14 cellular contexts compared by ENCODE assay signal in genomic region chr9:133825555-133826198, GRCh38.
DNase-seq lines count a peak whose midpoint lies in the region; ATAC-seq and TF ChIP-seq lines count a peak whose summit lies in the region.
"Had no signal": no experiment of that assay in that cellular context is flagged by ENCODE, and none has a peak within 500 bp of the region (broad histone marks: within the 10 kb centered on the region; RNA-seq: fewer than 3 reads in every experiment).

No MANE protein-coding gene starts in this region.

- no peaks in the 10 kb centered on the region for H3K27me3 ChIP-seq in A673 (replicated peaks; ENCODE audit: insufficient read depth, low read depth, low read length, poor library complexity)
- H3K27me3 ChIP-seq in WERI-Rb-1 (ENCODE audit: insufficient read depth, low read depth, severe bottlenecking), result no peaks in the 10 kb centered on the region

- H3K27ac ChIP-seq in A673 (ENCODE audit: low read depth, low read length, poor library complexity, severe bottlenecking), result peak overlapping the region; percentile 49
- H3K27ac ChIP-seq in HEK293 (ENCODE audit: extremely low read depth, low read depth, low read length), result no peak overlapping the region
- no peak overlapping the region for H3K27ac ChIP-seq in WERI-Rb-1

- POLR2A ChIA-PET in A673 (lab: Charles Lee; ENCODE audit: low non-redundant PET) (no interaction called here), HEK293 (lab: Yijun Ruan, JAX) (no interaction called here)

- intact Hi-C loops in A673 (cut with micrococcal nuclease; ENCODE audit: unreplicated experiment) (no loop called here), Calu3 (cut with micrococcal nuclease; ENCODE audit: unreplicated experiment) (no loop called here)

- DNase-seq in A673 (ENCODE audit: low spot score) (peak; percentile 45), left kidney (ENCODE audit: low read depth, low spot score) (peak; percentile 72), Calu3 (no peak), G401 (ENCODE audit: low spot score) (no peak), WERI-Rb-1 (no peak)
- DNase-seq: DMS79, hippocampal formation, MM.1S, T-cell had no signal

- H3K27ac Mint-ChIP-seq in brain (peak overlapping the region; percentile 66 to 91 (median 85)), Calu3 (ENCODE audit: unreplicated experiment) (no peak overlapping the region)
- H3K27ac Mint-ChIP-seq: activated T-helper 1 cell treated with anti-CD3 and anti-CD28 coated beads, Interleukin-12 subunit alpha, Interleukin-12 subunit beta, Interleukin-2, Interleukin-4 antibody, amounts not matched to agents 30 ng/mL and 10 ng/mL and 1 ng/mL, durations not matched to agents 14 hours and 24 hours and 36 hours; T-cell had no signal

- TF ChIP-seq CTCF in A673 (conservative IDR thresholded peaks at IDR 0.05; ENCODE audit: low read depth, low read length) (no peak), HEK293 (tag by site-specific recombination; IDR thresholded peaks at IDR 0.05) (no peak), brain (conservative IDR thresholded peaks at IDR 0.05) (no peak), Calu3 (IDR thresholded peaks at IDR 0.05; ENCODE audit: unreplicated experiment) (no peak), WERI-Rb-1 (IDR thresholded peaks at IDR 0.05; ENCODE audit: low read depth, low read length) (no peak)

- H3K4me1 ChIP-seq in A673 (ENCODE audit: insufficient read depth, low read length, poor library complexity, severe bottlenecking) (peaks cover 21% of the 10 kb centered on the region), HEK293 (ENCODE audit: control insufficient read depth, insufficient read depth, low read length) (no peaks in the 10 kb centered on the region)
- H3K4me1 ChIP-seq: A549 had no signal

- BruUV-seq in A673 (replicated peaks; lab: Mats Ljungman, UMichigan), result no TSS peak
- BruUV-seq in Calu3 (replicated peaks; lab: Mats Ljungman, UMichigan), result no TSS peak

- CTCF ChIA-PET in A673 (lab: Charles Lee), result no interaction called here
- CTCF ChIA-PET in HEK293 (lab: Yijun Ruan, JAX), result interaction anchor here (0.6 to 1.1 kb wide), 3 partner anchors 43 to 83 kb away, joined by 3 read pairs; no protein-coding TSS in a partner anchor
- CTCF ChIA-PET in Calu3 (lab: Charles Lee), result interaction anchor here (0.6 kb wide), 1 partner anchor 1506 kb away, joined by 3 read pairs; no protein-coding TSS in a partner anchor

- H3K36me3 Mint-ChIP-seq in brain, result no peaks in the 10 kb centered on the region
- peaks cover 1% of the 10 kb centered on the region for H3K36me3 Mint-ChIP-seq in Calu3 (ENCODE audit: insufficient read depth, unreplicated experiment)
- H3K36me3 Mint-ChIP-seq: T-cell had no signal

- H3K4me3 Mint-ChIP-seq in brain, result peak overlapping the region in 2 of 5 experiments; percentile 0 to 8
- H3K4me3 Mint-ChIP-seq in Calu3 (ENCODE audit: low read depth, unreplicated experiment), result no peak overlapping the region
- H3K4me3 Mint-ChIP-seq: activated T-helper 1 cell treated with anti-CD3 and anti-CD28 coated beads, Interleukin-12 subunit alpha, Interleukin-12 subunit beta, Interleukin-2, Interleukin-4 antibody, amounts not matched to agents 30 ng/mL and 10 ng/mL and 1 ng/mL, durations not matched to agents 14 hours and 24 hours and 36 hours; T-cell had no signal

- ATAC-seq in GM18867 (IDR thresholded peaks at IDR 0.05; ENCODE audit: unreplicated experiment), result no peak
- ATAC-seq: A549, T-cell had no signal

- H3K4me3 ChIP-seq in A673 (ENCODE audit: low read depth, low read length, poor library complexity, severe bottlenecking) (no peak overlapping the region), HEK293 (ENCODE audit: low read depth, low read length) (no peak overlapping the region), WERI-Rb-1 (ENCODE audit: low read depth, low read length) (no peak overlapping the region)
- H3K4me3 ChIP-seq: A549 had no signal

- H3K27me3 Mint-ChIP-seq in brain (peaks cover 3% of the 10 kb centered on the region), Calu3 (ENCODE audit: unreplicated experiment) (no peaks in the 10 kb centered on the region)
- H3K27me3 Mint-ChIP-seq: T-cell had no signal

- H3K9me3 ChIP-seq in A673 (ENCODE audit: low read depth, low read length, poor library complexity, severe bottlenecking) (no peaks in the 10 kb centered on the region), HEK293 (ENCODE audit: control insufficient read depth, insufficient read depth, low read depth, low read length) (no peaks in the 10 kb centered on the region), WERI-Rb-1 (ENCODE audit: severe bottlenecking) (no peaks in the 10 kb centered on the region)
- H3K9me3 ChIP-seq: A549 had no signal

- H3K9me3 Mint-ChIP-seq in brain (no peaks in the 10 kb centered on the region), Calu3 (ENCODE audit: low read depth, unreplicated experiment) (no peaks in the 10 kb centered on the region)
- H3K9me3 Mint-ChIP-seq: activated T-helper 1 cell treated with anti-CD3 and anti-CD28 coated beads, Interleukin-12 subunit alpha, Interleukin-12 subunit beta, Interleukin-2, Interleukin-4 antibody, amounts not matched to agents 30 ng/mL and 10 ng/mL and 1 ng/mL, durations not matched to agents 14 hours and 24 hours and 36 hours; T-cell had no signal

- H3K4me1 Mint-ChIP-seq in brain (peaks cover 86% of the 10 kb centered on the region), Calu3 (ENCODE audit: low read depth, unreplicated experiment) (no peaks in the 10 kb centered on the region)

- H3K36me3 ChIP-seq in A673 (ENCODE audit: insufficient read depth, low read length, poor library complexity, severe bottlenecking) (no peaks in the 10 kb centered on the region), HEK293 (ENCODE audit: control insufficient read depth in 2 of 2, insufficient read depth in 1 of 2, low read length in 2 of 2) (peaks cover 0 to 10% of the 10 kb centered on the region in 2 experiments; a peak in 1 of 3 replicates), WERI-Rb-1 (peaks cover 13% of the 10 kb centered on the region)

- in situ Hi-C loops in G401 (cut with HindIII; ENCODE audit: low sequenced_read_pairs), result loop anchor here (10.0 kb wide), 1 partner anchor 139 kb away; no protein-coding TSS in a partner anchor

TF ChIP-seq in HEK293, 187 proteins besides CTCF, POLR2A, EP300 and RAD21 (continues in another document):
- TF ChIP-seq ZNF16 (tag by site-specific recombination; IDR thresholded peaks at IDR 0.05; ENCODE audit: low read depth), result no peak
- TF ChIP-seq HOXC10 (CRISPR knock-in tag; IDR thresholded peaks at IDR 0.05), result no peak
- TF ChIP-seq TSHZ1 (tag by site-specific recombination; IDR thresholded peaks at IDR 0.05; ENCODE audit: borderline replicate concordance), result no peak
- TF ChIP-seq RBAK (tag by site-specific recombination; IDR thresholded peaks at IDR 0.05), result no peak
- TF ChIP-seq ZNF398 (tag by site-specific recombination; IDR thresholded peaks at IDR 0.05), result no peak
- no peak for TF ChIP-seq ELK4 (IDR thresholded peaks at IDR 0.05; ENCODE audit: borderline replicate concordance, low read depth, low read length)
- TF ChIP-seq ZNF658 (tag by site-specific recombination; IDR thresholded peaks at IDR 0.05), result no peak
- TF ChIP-seq ZNF394 (tag by site-specific recombination; IDR thresholded peaks at IDR 0.05; ENCODE audit: borderline replicate concordance), result no peak

Comparison
In these comparisons a context has a peak if more than half of its experiments do, and no peak if none do; other contexts are left out.
1. DNase-seq: peak in A673 (single experiment) and left kidney (single experiment); none in Calu3 (single experiment), G401 (single experiment) and WERI-Rb-1 (single experiment).